11 cellular contexts compared by ENCODE assay signal in genomic region chr6:106637718-106638341, GRCh38. TPM values are rescaled to one million over a fixed set of nuclear protein-coding genes. Genes with fewer than 3 reads are reported as not detected.
DNase-seq lines count a peak whose midpoint lies in the region; ATAC-seq, FAIRE-seq and TF ChIP-seq lines count a peak whose summit lies in the region.
"Had no signal": no experiment of that assay in that cellular context is flagged by ENCODE, and none has a peak within 500 bp of the region (broad histone marks: within the 10 kb centered on the region; RNA-seq: fewer than 3 reads in every experiment).

No MANE protein-coding gene starts in this region.

- H4K20me1 ChIP-seq in GM12878 (ENCODE audit: control insufficient read depth, insufficient read depth), result no peaks in the 10 kb centered on the region

- FAIRE-seq in GM12878 (lab: Jason Lieb, UNC) (peak; percentile 79), RCC 7860 (lab: Jason Lieb, UNC) (no peak)

- peak; percentile 33 to 73; a peak in 2 of 4 replicates for TF ChIP-seq EP300 in GM12878 (IDR thresholded peaks at IDR 0.05; ENCODE audit: borderline replicate concordance in 1 of 2, control insufficient read depth in 1 of 2, low read depth in 2 of 2, low read length in 2 of 2)

- 0% methylated on average over 6 of the region's 6 CpGs for WGBS in GM12878 (ENCODE audit: insufficient coverage, insufficient replicate concordance, low lambda C conversion rate, missing lambda C conversion rate)

- TF ChIP-seq RAD21 in GM12878 (IDR thresholded peaks at IDR 0.05; ENCODE audit: insufficient read depth, low read depth, low read length), result no peak

- peak; percentile 83 for ATAC-seq in GM18511 (IDR thresholded peaks at IDR 0.05; ENCODE audit: unreplicated experiment)
- peak; percentile 66 for ATAC-seq in GM21526 (IDR thresholded peaks at IDR 0.05; ENCODE audit: low FRiP score, unreplicated experiment)
- ATAC-seq in HG03342 (IDR thresholded peaks at IDR 0.05; ENCODE audit: unreplicated experiment), result peak; percentile 71
- ATAC-seq in GM12878, result peak; percentile 87

- H3K4me2 ChIP-seq in GM12878 (ENCODE audit: control insufficient read depth, insufficient read depth), result peak overlapping the region; percentile 100
- H3K4me2 ChIP-seq: KMS-11 had no signal

- no peaks in the 10 kb centered on the region for H3K9me3 Mint-ChIP-seq in activated T-helper 1 cell treated with anti-CD3 and anti-CD28 coated beads, Interleukin-12 subunit alpha, Interleukin-12 subunit beta, Interleukin-2, Interleukin-4 antibody, amounts not matched to agents 30 ng/mL and 10 ng/mL and 1 ng/mL, durations not matched to agents 14 hours and 24 hours and 36 hours

- SMC1A ChIA-PET in GM12878 (lab: Charles Lee; ENCODE audit: uncharacterized antibody, unreplicated experiment), result interaction anchor here (0.7 to 3.9 kb wide), 13 partner anchors 9 to 207 kb away, joined by 3 to 25 read pairs (median 4); partner anchors contain the start of genes QRSL1 and RTN4IP1

- in situ Hi-C loops in GM12878 (cut with MboI), result no loop called here

- POLR2A ChIA-PET in GM12878 (lab: Charles Lee), result interaction anchor here (0.7 to 2.2 kb wide), 3 partner anchors 11 to 65 kb away, joined by 4 to 10 read pairs (median 5); no protein-coding TSS in a partner anchor

- BruUV-seq in GM12878 (replicated peaks; lab: Mats Ljungman, UMichigan), result no TSS peak

- H3K4me3 ChIP-seq in GM12878, result peak overlapping the region; percentile 54
- H3K4me3 ChIP-seq: thyroid gland had no signal

- no peak for DNase-seq in GM12878 (ENCODE audit: low read depth, low spot score)
- DNase-seq in RCC 7860 (ENCODE audit: low spot score), result no peak
- DNase-seq in activated T-helper 1 cell treated with anti-CD3 and anti-CD28 coated beads, Interleukin-12 subunit alpha, Interleukin-12 subunit beta, Interleukin-2, Interleukin-4 antibody, amounts not matched to agents 30 ng/mL and 10 ng/mL and 1 ng/mL, durations not matched to agents 14 hours and 24 hours and 36 hours (ENCODE audit: low spot score), result no peak
- DNase-seq in activated gamma-delta T cell (lab: John Stamatoyannopoulos, UW), result no peak
- no peak for DNase-seq in GM19238 (ENCODE audit: insufficient read length, low spot score)
- DNase-seq: left ventricle myocardium superior, thyroid gland had no signal

- no peak for TF ChIP-seq CTCF in GM12878 (IDR thresholded peaks at IDR 0.05 in 2 of 3, conservative IDR thresholded peaks at IDR 0.05 in 1 of 3; ENCODE audit: control insufficient read depth in 2 of 3, extremely low read depth in 1 of 3, insufficient read depth in 1 of 3, low read depth in 3 of 3, low read length in 3 of 3)

- peaks cover 16% of the 10 kb centered on the region for H3K36me3 Mint-ChIP-seq in activated T-helper 1 cell treated with anti-CD3 and anti-CD28 coated beads, Interleukin-12 subunit alpha, Interleukin-12 subunit beta, Interleukin-2, Interleukin-4 antibody, amounts not matched to agents 30 ng/mL and 10 ng/mL and 1 ng/mL, durations not matched to agents 14 hours and 24 hours and 36 hours (ENCODE audit: low read depth)

- H3K36me3 ChIP-seq in GM12878 (ENCODE audit: control insufficient read depth in 2 of 2, insufficient read depth in 2 of 2, low read length in 1 of 2), result peaks cover 0 to 3% of the 10 kb centered on the region in 2 experiments; a peak in 1 of 4 replicates

- no peaks in the 10 kb centered on the region for H3K27me3 Mint-ChIP-seq in activated T-helper 1 cell treated with anti-CD3 and anti-CD28 coated beads, Interleukin-12 subunit alpha, Interleukin-12 subunit beta, Interleukin-2, Interleukin-4 antibody, amounts not matched to agents 30 ng/mL and 10 ng/mL and 1 ng/mL, durations not matched to agents 14 hours and 24 hours and 36 hours (ENCODE audit: insufficient read depth)

- no peak for TF ChIP-seq POLR2A in GM12878 (IDR thresholded peaks at IDR 0.05; ENCODE audit: low read depth, low read length)

- H3K9me3 ChIP-seq in GM12878 (replicated peaks; ENCODE audit: control insufficient read depth, insufficient read depth, low read length), result no peaks in the 10 kb centered on the region
- H3K9me3 ChIP-seq: thyroid gland had no signal

- peaks cover 49% of the 10 kb centered on the region for H3K4me1 ChIP-seq in GM12878 (ENCODE audit: control insufficient read depth, insufficient read depth, low read length)
- H3K4me1 ChIP-seq: thyroid gland had no signal

- no peak overlapping the region for H3K4me3 Mint-ChIP-seq in activated T-helper 1 cell treated with anti-CD3 and anti-CD28 coated beads, Interleukin-12 subunit alpha, Interleukin-12 subunit beta, Interleukin-2, Interleukin-4 antibody, amounts not matched to agents 30 ng/mL and 10 ng/mL and 1 ng/mL, durations not matched to agents 14 hours and 24 hours and 36 hours

- H3K79me2 ChIP-seq in GM12878 (ENCODE audit: control insufficient read depth, insufficient read depth, low read length), result peaks cover 61% of the 10 kb centered on the region

- H3K27me3 ChIP-seq in GM12878 (replicated peaks in 1 of 2; ENCODE audit: control insufficient read depth in 2 of 2, insufficient read depth in 2 of 2, low read length in 1 of 2), result no peaks in the 10 kb centered on the region
- H3K27me3 ChIP-seq: thyroid gland had no signal

- H3K9ac ChIP-seq in GM12878 (ENCODE audit: control insufficient read depth, insufficient read depth, low read length), result peak overlapping the region; percentile 52
- H3K9ac ChIP-seq: KMS-11 had no signal

- H3K27ac ChIP-seq in GM12878 (ENCODE audit: control insufficient read depth, insufficient read depth), result peak overlapping the region; percentile 87
- H3K27ac ChIP-seq: KMS-11, thyroid gland had no signal

- RAD21 ChIA-PET in GM12878 (lab: Charles Lee; ENCODE audit: unreplicated experiment), result interaction anchor here (0.8 to 2.1 kb wide), 8 partner anchors 9 to 125 kb away, joined by 3 to 6 read pairs (median 3); no protein-coding TSS in a partner anchor

- peaks cover 25% of the 10 kb centered on the region for H3K4me1 Mint-ChIP-seq in activated T-helper 1 cell treated with anti-CD3 and anti-CD28 coated beads, Interleukin-12 subunit alpha, Interleukin-12 subunit beta, Interleukin-2, Interleukin-4 antibody, amounts not matched to agents 30 ng/mL and 10 ng/mL and 1 ng/mL, durations not matched to agents 14 hours and 24 hours and 36 hours (ENCODE audit: low read depth)

- intact Hi-C loops in GM12878 (cut with micrococcal nuclease; ENCODE audit: unreplicated experiment), result loop anchor here (5.0 kb wide), 1 partner anchor 64 kb away; no protein-coding TSS in a partner anchor
- intact Hi-C loops in activated T-helper 1 cell treated with anti-CD3 and anti-CD28 coated beads, Interleukin-12 subunit alpha, Interleukin-12 subunit beta, Interleukin-2, Interleukin-4 antibody, amounts not matched to agents 30 ng/mL and 10 ng/mL and 1 ng/mL, durations not matched to agents 14 hours and 24 hours and 36 hours (cut with micrococcal nuclease), result no loop called here

- peak overlapping the region; percentile 48 for H2AFZ ChIP-seq in GM12878 (ENCODE audit: control insufficient read depth, low read depth, low read length)

- no peak overlapping the region for H3K27ac Mint-ChIP-seq in activated T-helper 1 cell treated with anti-CD3 and anti-CD28 coated beads, Interleukin-12 subunit alpha, Interleukin-12 subunit beta, Interleukin-2, Interleukin-4 antibody, amounts not matched to agents 30 ng/mL and 10 ng/mL and 1 ng/mL, durations not matched to agents 14 hours and 24 hours and 36 hours

- CTCF ChIA-PET in GM12878 (lab: Yijun Ruan, JAX), result interaction anchor here (0.9 to 4.2 kb wide), 5 partner anchors 9 to 342 kb away, joined by 3 to 19 read pairs (median 6); partner anchors contain the start of genes QRSL1 and RTN4IP1

RNA-seq across cellular contexts. Expression of gene QRSL1, which starts 8.5 kb away (rescaled TPM):
- total RNA-seq in GM12878 (2013; cell fraction: nucleolus; rRNA removed), result 26.1 and 28.1 TPM in 2 replicates
- total RNA-seq in GM12878 (2014; rRNA removed) (14.5 and 17.7 TPM in 2 replicates), GM12878 (2014; rRNA removed; fragmentation: Illumina TruSeq; extraction: Trizol) (22.2 and 23.5 TPM in 2 replicates), GM12878 (2021) (13.5 and 15.8 TPM in 2 replicates)
- 8.8 TPM for polyA plus RNA-seq in GM12878 (2011; ENCODE audit: low read depth)
- polyA plus RNA-seq in GM12878 (2011; rRNA removed) (14.6 and 16.0 TPM in 2 replicates), GM12878 (2014; fragmentation: Illumina TruSeq; extraction: Trizol) (19.7 and 22.5 TPM in 2 replicates), GM12878 (2014; fragmentation: Nextera tagmentation; extraction: Ambion mirVana) (10 to 100 TPM; 11.9 to 15.1 TPM), GM12878 (2014; rRNA removed) (11.9 and 15.1 TPM in 2 replicates), GM12878 (2016; fragmentation: Nextera tagmentation; extraction: Ambion mirVana) (10 to 100 TPM; 19.5 to 21.1 TPM)
- polyA plus RNA-seq in GM12878 (2011; cell fraction: cytosol; rRNA removed), result 6.8 and 7.1 TPM in 2 replicates
- 6.9 and 7.2 TPM in 2 replicates for polyA plus RNA-seq in GM12878 (2011; cell fraction: nucleus; rRNA removed)
- polyA plus RNA-seq in GM12878 (2012), result 7.6 and 8.1 TPM in 2 replicates
- polyA minus RNA-seq in GM12878 (2011; rRNA and poly(A)+ RNA removed), result 10.2 and 15.4 TPM in 2 replicates
- 4.9 and 5.7 TPM in 2 replicates for polyA minus RNA-seq in GM12878 (2011; cell fraction: cytosol; rRNA and poly(A)+ RNA removed)
- 5.8 and 10.7 TPM in 2 replicates for polyA minus RNA-seq in GM12878 (2011; cell fraction: nucleus; rRNA and poly(A)+ RNA removed)
- 18.6 and 21.9 TPM in 2 replicates for total RNA-seq in activated T-helper 1 cell treated with anti-CD3 and anti-CD28 coated beads, Interleukin-12 subunit alpha, Interleukin-12 subunit beta, Interleukin-2, Interleukin-4 antibody, amounts not matched to agents 30 ng/mL and 10 ng/mL and 1 ng/mL, durations not matched to agents 14 hours and 24 hours and 36 hours

RNA-seq across cellular contexts. Expression of gene RTN4IP1, which starts 8.5 kb away (rescaled TPM):
- total RNA-seq in GM12878 (2013; cell fraction: nucleolus; rRNA removed), result 11.7 and 13.4 TPM in 2 replicates
- total RNA-seq in GM12878 (2014; rRNA removed) (8.8 and 10.5 TPM in 2 replicates), GM12878 (2014; rRNA removed; fragmentation: Illumina TruSeq; extraction: Trizol) (9.1 and 9.3 TPM in 2 replicates), GM12878 (2021) (9.6 and 9.9 TPM in 2 replicates)
- polyA plus RNA-seq in GM12878 (2011; ENCODE audit: low read depth), result 4.7 TPM
- polyA plus RNA-seq in GM12878 (2011; rRNA removed) (9.4 and 10.1 TPM in 2 replicates), GM12878 (2014; fragmentation: Illumina TruSeq; extraction: Trizol) (8.2 and 10.9 TPM in 2 replicates), GM12878 (2014; fragmentation: Nextera tagmentation; extraction: Ambion mirVana) (10 to 100 TPM; 15.8 to 17.0 TPM), GM12878 (2014; rRNA removed) (9.4 and 9.7 TPM in 2 replicates), GM12878 (2016; fragmentation: Nextera tagmentation; extraction: Ambion mirVana) (10 to 100 TPM; 10.2 to 15.7 TPM)
- polyA plus RNA-seq in GM12878 (2011; cell fraction: cytosol; rRNA removed), result 6.0 TPM in 2 replicates
- polyA plus RNA-seq in GM12878 (2011; cell fraction: nucleus; rRNA removed), result 4.2 and 5.4 TPM in 2 replicates
- 5.4 TPM in 2 replicates for polyA plus RNA-seq in GM12878 (2012)
- polyA minus RNA-seq in GM12878 (2011; rRNA and poly(A)+ RNA removed), result 7.9 and 8.6 TPM in 2 replicates
- polyA minus RNA-seq in GM12878 (2011; cell fraction: cytosol; rRNA and poly(A)+ RNA removed), result 2.3 and 4.6 TPM in 2 replicates
- polyA minus RNA-seq in GM12878 (2011; cell fraction: nucleus; rRNA and poly(A)+ RNA removed), result 4.2 and 6.6 TPM in 2 replicates
- 6.4 and 6.8 TPM in 2 replicates for total RNA-seq in activated T-helper 1 cell treated with anti-CD3 and anti-CD28 coated beads, Interleukin-12 subunit alpha, Interleukin-12 subunit beta, Interleukin-2, Interleukin-4 antibody, amounts not matched to agents 30 ng/mL and 10 ng/mL and 1 ng/mL, durations not matched to agents 14 hours and 24 hours and 36 hours
